In genomic region chrX:68354869-68355628, GRCh38 we compare ENCODE assay signal across 20 cellular contexts.
A peak's percentile ranks its signal among the peaks of the same experiment; 100 is the strongest.
DNase-seq lines count a peak whose midpoint lies in the region; ATAC-seq, FAIRE-seq and TF ChIP-seq lines count a peak whose summit lies in the region.
"Had no signal": no experiment of that assay in that cellular context is flagged by ENCODE, and none has a peak within 500 bp of the region (broad histone marks: within the 10 kb centered on the region; RNA-seq: fewer than 3 reads in every experiment).

No MANE protein-coding gene starts in this region.

- H3K9me3 ChIP-seq in HUES6 (ENCODE audit: control insufficient read depth, insufficient read depth, low read depth, low read length) = peaks cover 4% of the 10 kb centered on the region; the same call in 1 of the 2 replicates
- H3K9me3 ChIP-seq: right atrium auricular region had no signal

- H3K27me3 ChIP-seq in HUES6 (ENCODE audit: control insufficient read depth, insufficient read depth, low read length) (no peaks in the 10 kb centered on the region), bronchial epithelial cell (ENCODE audit: control insufficient read depth, insufficient read depth, low read length) (no peaks in the 10 kb centered on the region)
- H3K27me3 ChIP-seq: right atrium auricular region had no signal

- H3K36me3 Mint-ChIP-seq in osteocyte (ENCODE audit: unreplicated experiment) = no peaks in the 10 kb centered on the region

- peak overlapping the region; percentile 38 for H3K27ac Mint-ChIP-seq in osteocyte (ENCODE audit: unreplicated experiment)
- H3K27ac Mint-ChIP-seq: endodermal cell had no signal

- no peak overlapping the region for H3K4me3 ChIP-seq in HUES6 (ENCODE audit: low read depth, low read length)
- no peak overlapping the region for H3K4me3 ChIP-seq in bronchial epithelial cell (ENCODE audit: low read depth, low read length)
- H3K4me3 ChIP-seq: right atrium auricular region had no signal

- peaks cover 9% of the 10 kb centered on the region; the same call in 1 of the 2 replicates for H3K4me1 ChIP-seq in HUES6 (ENCODE audit: control insufficient read depth, insufficient read depth, low read length)
- H3K4me1 ChIP-seq: right atrium auricular region had no signal

- no peak for FAIRE-seq in bronchial epithelial cell (lab: Jason Lieb, UNC)
- FAIRE-seq: colon had no signal

- ATAC-seq in HG03460 (IDR thresholded peaks at IDR 0.05; ENCODE audit: unreplicated experiment) (no peak), GM21526 (IDR thresholded peaks at IDR 0.05; ENCODE audit: low FRiP score, unreplicated experiment) (no peak)

- TF ChIP-seq CTCF in bronchial epithelial cell (IDR thresholded peaks at IDR 0.05; ENCODE audit: insufficient read depth, low read length, severe bottlenecking) (no peak), osteocyte (IDR thresholded peaks at IDR 0.05) (no peak)

- H3K27me3 Mint-ChIP-seq in osteocyte (ENCODE audit: unreplicated experiment) = no peaks in the 10 kb centered on the region

- H3K9ac ChIP-seq in HUES6 (ENCODE audit: low read length) = no peak overlapping the region
- H3K9ac ChIP-seq: KMS-11 had no signal

- H3K4me1 Mint-ChIP-seq in osteocyte (ENCODE audit: unreplicated experiment) = peaks cover 10% of the 10 kb centered on the region
- H3K4me1 Mint-ChIP-seq: endodermal cell had no signal

- peak overlapping the region; percentile 62; the same call in 1 of the 2 replicates for H3K27ac ChIP-seq in HUES6 (ENCODE audit: low read depth, low read length)
- H3K27ac ChIP-seq: KMS-11, right atrium auricular region had no signal

- no peak overlapping the region for H3K4me3 Mint-ChIP-seq in osteocyte (ENCODE audit: unreplicated experiment)
- H3K4me3 Mint-ChIP-seq: endodermal cell had no signal

- H3K36me3 ChIP-seq in HUES6 (ENCODE audit: control insufficient read depth, insufficient read depth, low read length) = no peaks in the 10 kb centered on the region
- H3K36me3 ChIP-seq in bronchial epithelial cell (ENCODE audit: control insufficient read depth, insufficient read depth, low read length) = no peaks in the 10 kb centered on the region
- H3K36me3 ChIP-seq: right atrium auricular region had no signal

- DNase-seq in ELR (ENCODE audit: low read depth) = peak; percentile 16
- DNase-seq in bronchial epithelial cell (ENCODE audit: low read depth) = peak; percentile 21
- no peak for DNase-seq in osteocyte (ENCODE audit: extremely low spot score, unreplicated experiment)
- DNase-seq in NCI-H2227 (lab: John Stamatoyannopoulos, UW; ENCODE audit: unreplicated experiment) = no peak
- DNase-seq in NCI-H2081 treated with DMSO at 0.1 percent for 48 hours (lab: John Stamatoyannopoulos, UW) = no peak
- DNase-seq: activated CD4-positive, alpha-beta T cell treated with anti-CD3 and anti-CD28 coated beads for 4 hours; activated naive CD4-positive, alpha-beta T cell treated with anti-CD3 and anti-CD28 coated beads, Interleukin-2, amount 50 U/mL, for 16 hours; endodermal cell; head of caudate nucleus; NCI-H1930; NCI-H446 treated with DMSO at 0.1 percent for 48 hours; stimulated activated CD4-positive, alpha-beta T cell treated with anti-CD3 and anti-CD28 coated beads, Interleukin-12 subunit alpha, Interleukin-12 subunit beta, amount 100 ng/mL, for 4 hours; SW 1271; trophoblast cell had no signal

- H3K9me3 Mint-ChIP-seq in osteocyte (ENCODE audit: unreplicated experiment) = no peaks in the 10 kb centered on the region

Comparison
In these comparisons a context has a peak if more than half of its experiments do, and no peak if none do; other contexts are left out.
1. DNase-seq: peak in ELR (single experiment) and bronchial epithelial cell (single experiment); none in osteocyte (single experiment), NCI-H2227 (single experiment) and NCI-H2081 treated with DMSO at 0.1 percent for 48 hours (single experiment).